ENCODE assay signal across 15 cellular contexts in genomic region chr9:124858330-124859046, GRCh38. TPM values are rescaled to one million over a fixed set of nuclear protein-coding genes. Genes with fewer than 3 reads are reported as not detected.
DNase-seq lines count a peak whose midpoint lies in the region; ATAC-seq, FAIRE-seq and TF ChIP-seq lines count a peak whose summit lies in the region.
"Had no signal": no experiment of that assay in that cellular context is flagged by ENCODE, and none has a peak within 500 bp of the region (broad histone marks: within the 10 kb centered on the region; RNA-seq: fewer than 3 reads in every experiment).

No MANE protein-coding gene starts in this region.

- no peak overlapping the region for H4K8ac ChIP-seq in mesenchymal stem cell (ENCODE audit: low read length)

- H2BK5ac ChIP-seq in mesenchymal stem cell (ENCODE audit: low read depth, low read length, poor library complexity, severe bottlenecking) = no peak overlapping the region

- no peak overlapping the region for H3K4ac ChIP-seq in mesenchymal stem cell (ENCODE audit: low read depth in 1 of 2, low read length in 2 of 2)

- no peak overlapping the region for H3K4me3 ChIP-seq in mesenchymal stem cell (ENCODE audit: insufficient read depth in 1 of 2, low read depth in 1 of 2, low read length in 2 of 2)
- H3K4me3 ChIP-seq: transverse colon had no signal

- peaks cover 48 to 58% of the 10 kb centered on the region in 2 experiments for H3K36me3 ChIP-seq in mesenchymal stem cell (ENCODE audit: control insufficient read depth in 1 of 2, insufficient read depth in 2 of 2, low read depth in 1 of 2, low read length in 2 of 2)

- no peak overlapping the region for H2BK15ac ChIP-seq in mesenchymal stem cell (ENCODE audit: low read depth, poor library complexity, severe bottlenecking)

- DNase-seq in DMS114 treated with DMSO at 0.1 percent for 48 hours (lab: John Stamatoyannopoulos, UW; ENCODE audit: unreplicated experiment) (peak; percentile 4), GM12892 (ENCODE audit: insufficient read length) (no peak), mesenchymal stem cell (no peak), GF-D8 (lab: John Stamatoyannopoulos, UW) (no peak)
- no peak for DNase-seq in stimulated activated CD4-positive, alpha-beta T cell treated with anti-CD3 and anti-CD28 coated beads, Interleukin-15, amount 100 ng/mL, for 24 hours
- DNase-seq: NCI-H1105 treated with DMSO at 0.1 percent for 48 hours, NCI-H510A treated with DMSO at 0.1 percent for 48 hours, nucleus accumbens, transverse colon had no signal

- no peak for FAIRE-seq in GM12892 (lab: Jason Lieb, UNC)
- FAIRE-seq: TTC549 had no signal

- no peak overlapping the region for H4K91ac ChIP-seq in mesenchymal stem cell (ENCODE audit: low read length)

- peaks cover 24% of the 10 kb centered on the region for H3K4me1 ChIP-seq in mesenchymal stem cell (ENCODE audit: control insufficient read depth, insufficient read depth, low read depth, low read length)

- TF ChIP-seq POLR2A in GM12892 (IDR thresholded peaks at IDR 0.05; ENCODE audit: low read depth, low read length) = peak; percentile 58; the same call in 1 of the 2 replicates

- peaks cover 7% of the 10 kb centered on the region for H3K79me1 ChIP-seq in mesenchymal stem cell (replicated peaks; ENCODE audit: low read length, poor library complexity, severe bottlenecking)

- no peaks in the 10 kb centered on the region for H3K9me3 ChIP-seq in mesenchymal stem cell (ENCODE audit: control insufficient read depth, low read length)
- H3K9me3 ChIP-seq: transverse colon had no signal

- no peak overlapping the region for H2BK120ac ChIP-seq in mesenchymal stem cell (ENCODE audit: low read depth, low read length)

- WGBS in mesenchymal stem cell = 92% methylated on average over 9 of the region's 9 CpGs

- ATAC-seq in HG02759 (IDR thresholded peaks at IDR 0.05; ENCODE audit: unreplicated experiment) (no peak), GM19452 (IDR thresholded peaks at IDR 0.05; ENCODE audit: unreplicated experiment) (no peak)
- ATAC-seq: left lobe of liver had no signal

- H2AFZ ChIP-seq in mesenchymal stem cell (ENCODE audit: low read depth, low read length) = no peak overlapping the region

- peak overlapping the region; percentile 93 for H3K27ac ChIP-seq in VCaP
- H3K27ac ChIP-seq in mesenchymal stem cell (ENCODE audit: low read length, poor library complexity, severe bottlenecking) = no peak overlapping the region
- H3K27ac ChIP-seq: transverse colon had no signal

- H3K4me2 ChIP-seq in mesenchymal stem cell (ENCODE audit: low read length, poor library complexity, severe bottlenecking) = no peak overlapping the region

- no peak overlapping the region for H3K18ac ChIP-seq in mesenchymal stem cell (ENCODE audit: low read depth in 1 of 2, low read length in 2 of 2)

- H3K27me3 ChIP-seq in mesenchymal stem cell (ENCODE audit: control insufficient read depth in 1 of 2, insufficient read depth in 1 of 2, low read length in 2 of 2) = no peaks in the 10 kb centered on the region
- H3K27me3 ChIP-seq: transverse colon had no signal

- H2BK12ac ChIP-seq in mesenchymal stem cell (ENCODE audit: low read length in 2 of 2) = no peak overlapping the region

- H3K23ac ChIP-seq in mesenchymal stem cell (ENCODE audit: low read length in 2 of 2) = peak overlapping the region in 1 of 2 experiments; percentile 49

- no peak overlapping the region for H3K14ac ChIP-seq in mesenchymal stem cell (ENCODE audit: low read length in 2 of 2)

- no peak overlapping the region for H2AK5ac ChIP-seq in mesenchymal stem cell (ENCODE audit: low read length, severe bottlenecking)

- peak overlapping the region; percentile 94 for H3K9ac ChIP-seq in mesenchymal stem cell (ENCODE audit: low read length)

- 0 out of 2 replicates have a peak, but pooled peaks have one; percentile 9 for TF ChIP-seq CTCF in VCaP (conservative IDR thresholded peaks at IDR 0.05)

RNA-seq across cellular contexts. Expression of gene RPL35, which starts 3.3 kb away (rescaled TPM):
- 7,172 TPM for polyA plus RNA-seq in GM12892 (2012; ENCODE audit: missing spikeins)
- polyA plus RNA-seq in mesenchymal stem cell (2013, experiment 1 of 2) = 4,023 TPM
- 3,898 TPM for polyA plus RNA-seq in mesenchymal stem cell (2013, experiment 2 of 2)

RNA-seq across cellular contexts. Expression of gene ARPC5L, which starts 3.4 kb away (rescaled TPM):
- polyA plus RNA-seq in GM12892 (2012; ENCODE audit: missing spikeins) = 79.6 TPM
- polyA plus RNA-seq in mesenchymal stem cell (2013, experiment 1 of 2) = 42.5 TPM
- 42.7 TPM for polyA plus RNA-seq in mesenchymal stem cell (2013, experiment 2 of 2)

RNA-seq across cellular contexts. Expression of gene WDR38, which starts 5.2 kb away (rescaled TPM):
- 0.34 TPM for polyA plus RNA-seq in GM12892 (2012; ENCODE audit: missing spikeins)
- polyA plus RNA-seq in mesenchymal stem cell (2013, experiment 1 of 2) = not detected
- polyA plus RNA-seq in mesenchymal stem cell (2013, experiment 2 of 2) = not detected
- polyA plus RNA-seq: CD8-positive, alpha-beta memory T cell had no signal
